12 cellular contexts compared by ENCODE assay signal in the genomic region with DNA sequence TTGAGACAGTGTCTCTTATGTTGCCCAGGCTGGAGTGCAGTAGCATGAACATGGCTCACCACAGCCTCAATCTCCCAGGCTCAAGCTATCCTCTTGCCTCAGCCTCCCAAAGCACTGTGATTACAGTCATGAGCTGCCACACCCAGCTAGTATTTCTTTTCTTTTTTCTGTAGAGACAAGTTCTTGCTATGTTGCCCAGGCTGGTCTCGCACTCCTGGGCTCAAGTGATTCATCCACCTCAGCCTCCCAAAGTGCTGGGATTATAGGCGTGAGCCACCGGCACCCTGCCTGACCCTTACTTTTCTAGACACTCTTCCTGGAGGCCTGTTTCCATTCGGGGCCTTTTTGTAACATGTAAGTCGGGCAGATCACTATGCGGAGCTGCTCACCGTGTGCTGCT. TPM values are rescaled to one million over a fixed set of nuclear protein-coding genes. Genes with fewer than 3 reads are reported as not detected.
DNase-seq lines count a peak whose midpoint lies in the region; ATAC-seq and TF ChIP-seq lines count a peak whose summit lies in the region.
"Had no signal": no experiment of that assay in that cellular context is flagged by ENCODE, and none has a peak within 500 bp of the region (broad histone marks: within the 10 kb centered on the region; RNA-seq: fewer than 3 reads in every experiment).

No MANE protein-coding gene starts in this region.

- no peak for TF ChIP-seq CTCF in endodermal cell (conservative IDR thresholded peaks at IDR 0.05)
- TF ChIP-seq CTCF in nephron (IDR thresholded peaks at IDR 0.05; ENCODE audit: unreplicated experiment in 3 of 3): no peak
- no peak for TF ChIP-seq CTCF in upper lobe of right lung (IDR thresholded peaks at IDR 0.05)

- H3K4me3 ChIP-seq in endodermal cell (ENCODE audit: low read length) (no peak overlapping the region), upper lobe of right lung (no peak overlapping the region)

- peak overlapping the region; percentile 60 for H3K27ac Mint-ChIP-seq in activated CD4-positive, alpha-beta T cell treated with anti-CD3 and anti-CD28 coated beads, Interleukin-2, amount 10 ng/mL, durations not matched to agents 7 days and 5 days
- no peak overlapping the region for H3K27ac Mint-ChIP-seq in activated CD4-positive, alpha-beta T cell treated with anti-CD3 and anti-CD28 coated beads, Interleukin-2, amount 10 ng/mL, durations not matched to agents 24 days and 14 days
- H3K27ac Mint-ChIP-seq in endodermal cell: peak overlapping the region; percentile 64
- H3K27ac Mint-ChIP-seq in nephron: peak overlapping the region; percentile 52 to 89 (median 86)

- H3K27ac ChIP-seq in endodermal cell (ENCODE audit: low read depth, low read length) (no peak overlapping the region), upper lobe of right lung (peak overlapping the region; percentile 36)
- H3K27ac ChIP-seq: SJCRH30 had no signal

- CTCF ChIA-PET in activated CD4-positive, alpha-beta T cell treated with anti-CD3 and anti-CD28 coated beads, Interleukin-2, amount 10 ng/mL, durations not matched to agents 7 days and 5 days (lab: Charles Lee): interaction anchor here (1.6 kb wide), 1 partner anchor 30 kb away, joined by 4 read pairs; a partner anchor contains a TSS

- no peaks in the 10 kb centered on the region for H3K36me3 Mint-ChIP-seq in activated CD4-positive, alpha-beta T cell treated with anti-CD3 and anti-CD28 coated beads, Interleukin-2, amount 10 ng/mL, durations not matched to agents 7 days and 5 days (ENCODE audit: low read depth)
- no peaks in the 10 kb centered on the region for H3K36me3 Mint-ChIP-seq in activated CD4-positive, alpha-beta T cell treated with anti-CD3 and anti-CD28 coated beads, Interleukin-2, amount 10 ng/mL, durations not matched to agents 24 days and 14 days (ENCODE audit: low read depth)
- H3K36me3 Mint-ChIP-seq in endodermal cell (ENCODE audit: low read depth) (no peaks in the 10 kb centered on the region), nephron (ENCODE audit: low read depth) (no peaks in the 10 kb centered on the region)

- 91 to 97% methylated on average over 7 of the region's 7 CpGs for WGBS in endodermal cell (ENCODE audit: insufficient coverage in 1 of 2, insufficient read length in 1 of 2), 2 experiments

- no peaks in the 10 kb centered on the region for H3K9me3 Mint-ChIP-seq in activated CD4-positive, alpha-beta T cell treated with anti-CD3 and anti-CD28 coated beads, Interleukin-2, amount 10 ng/mL, durations not matched to agents 7 days and 5 days
- no peaks in the 10 kb centered on the region for H3K9me3 Mint-ChIP-seq in activated CD4-positive, alpha-beta T cell treated with anti-CD3 and anti-CD28 coated beads, Interleukin-2, amount 10 ng/mL, durations not matched to agents 24 days and 14 days
- H3K9me3 Mint-ChIP-seq in endodermal cell: no peaks in the 10 kb centered on the region
- no peaks in the 10 kb centered on the region for H3K9me3 Mint-ChIP-seq in nephron

- H3K27me3 Mint-ChIP-seq in activated CD4-positive, alpha-beta T cell treated with anti-CD3 and anti-CD28 coated beads, Interleukin-2, amount 10 ng/mL, durations not matched to agents 7 days and 5 days: no peaks in the 10 kb centered on the region
- peaks cover 4% of the 10 kb centered on the region for H3K27me3 Mint-ChIP-seq in activated CD4-positive, alpha-beta T cell treated with anti-CD3 and anti-CD28 coated beads, Interleukin-2, amount 10 ng/mL, durations not matched to agents 24 days and 14 days
- H3K27me3 Mint-ChIP-seq in endodermal cell (ENCODE audit: insufficient read depth) (peaks cover 2% of the 10 kb centered on the region), nephron (ENCODE audit: low read depth) (peaks cover 11% of the 10 kb centered on the region)

- no peak for DNase-seq in activated CD4-positive, alpha-beta T cell treated with anti-CD3 and anti-CD28 coated beads, Interleukin-2, amount 10 ng/mL, durations not matched to agents 7 days and 5 days
- DNase-seq in activated CD4-positive, alpha-beta T cell treated with anti-CD3 and anti-CD28 coated beads, Interleukin-2, amount 10 ng/mL, durations not matched to agents 24 days and 14 days: no peak
- DNase-seq in endodermal cell (no peak), upper lobe of right lung (no peak), NCI-H1048 (lab: John Stamatoyannopoulos, UW) (no peak), NCI-H1930 (lab: John Stamatoyannopoulos, UW) (no peak)
- DNase-seq: activated CD4-positive, alpha-beta T cell treated with anti-CD3 and anti-CD28 coated beads for 1 hour; NCI-H748 treated with DMSO at 0.1 percent for 48 hours had no signal

- intact Hi-C loops in activated CD4-positive, alpha-beta T cell treated with anti-CD3 and anti-CD28 coated beads, Interleukin-2, amount 10 ng/mL, durations not matched to agents 24 days and 14 days (cut with micrococcal nuclease): no loop called here
- intact Hi-C loops in upper lobe of right lung (cut with DNase I): no loop called here

- H3K4me1 ChIP-seq in endodermal cell (ENCODE audit: control insufficient read depth, insufficient read depth, low read length): peaks cover 14% of the 10 kb centered on the region
- peaks cover 18% of the 10 kb centered on the region for H3K4me1 ChIP-seq in upper lobe of right lung

- H3K9me3 ChIP-seq in endodermal cell (ENCODE audit: control insufficient read depth, low read length) (no peaks in the 10 kb centered on the region), upper lobe of right lung (no peaks in the 10 kb centered on the region)
- H3K9me3 ChIP-seq: SJCRH30 had no signal

- POLR2A ChIA-PET in activated CD4-positive, alpha-beta T cell treated with anti-CD3 and anti-CD28 coated beads, Interleukin-2, amount 10 ng/mL, durations not matched to agents 7 days and 5 days (lab: Charles Lee): no interaction called here

- no peaks in the 10 kb centered on the region for H3K4me1 Mint-ChIP-seq in activated CD4-positive, alpha-beta T cell treated with anti-CD3 and anti-CD28 coated beads, Interleukin-2, amount 10 ng/mL, durations not matched to agents 7 days and 5 days
- no peaks in the 10 kb centered on the region for H3K4me1 Mint-ChIP-seq in activated CD4-positive, alpha-beta T cell treated with anti-CD3 and anti-CD28 coated beads, Interleukin-2, amount 10 ng/mL, durations not matched to agents 24 days and 14 days
- H3K4me1 Mint-ChIP-seq in endodermal cell (peaks cover 41% of the 10 kb centered on the region), nephron (peaks cover 61% of the 10 kb centered on the region)

- no peaks in the 10 kb centered on the region for H3K27me3 ChIP-seq in endodermal cell (ENCODE audit: control insufficient read depth, insufficient read depth, low read length, poor library complexity, severe bottlenecking)
- no peaks in the 10 kb centered on the region for H3K27me3 ChIP-seq in upper lobe of right lung
- H3K27me3 ChIP-seq: brain microvascular endothelial cell, SJCRH30 had no signal

- no peaks in the 10 kb centered on the region for H3K36me3 ChIP-seq in endodermal cell (ENCODE audit: control insufficient read depth, insufficient read depth, low read length)
- H3K36me3 ChIP-seq in upper lobe of right lung: no peaks in the 10 kb centered on the region
- H3K36me3 ChIP-seq: brain microvascular endothelial cell, SJCRH30 had no signal

- no peak overlapping the region for H3K9ac ChIP-seq in endodermal cell (ENCODE audit: extremely low read depth, low read length, poor library complexity, severe bottlenecking)

- ATAC-seq in upper lobe of right lung (no peak), HG03378 (IDR thresholded peaks at IDR 0.05; ENCODE audit: unreplicated experiment) (no peak)

- no peak overlapping the region for H3K4me3 Mint-ChIP-seq in activated CD4-positive, alpha-beta T cell treated with anti-CD3 and anti-CD28 coated beads, Interleukin-2, amount 10 ng/mL, durations not matched to agents 7 days and 5 days
- H3K4me3 Mint-ChIP-seq in activated CD4-positive, alpha-beta T cell treated with anti-CD3 and anti-CD28 coated beads, Interleukin-2, amount 10 ng/mL, durations not matched to agents 24 days and 14 days: no peak overlapping the region
- no peak overlapping the region for H3K4me3 Mint-ChIP-seq in endodermal cell
- H3K4me3 Mint-ChIP-seq in nephron: peak overlapping the region in 1 of 3 experiments; percentile 32

RNA-seq across cellular contexts. Expression of a gene that starts 30.1 kb away (rescaled TPM):
- total RNA-seq in activated CD4-positive, alpha-beta T cell treated with anti-CD3 and anti-CD28 coated beads, Interleukin-2, amount 10 ng/mL, durations not matched to agents 7 days and 5 days: 100 to 1,000 TPM; 219 to 249 TPM
- 232 and 244 TPM in 2 replicates for total RNA-seq in activated CD4-positive, alpha-beta T cell treated with anti-CD3 and anti-CD28 coated beads, Interleukin-2, amount 10 ng/mL, durations not matched to agents 24 days and 14 days
- total RNA-seq in endodermal cell: 100 to 1,000 TPM; 286 to 319 TPM
- polyA plus RNA-seq in endodermal cell (2013, experiment 1 of 2): 488 TPM
- polyA plus RNA-seq in endodermal cell (2013, experiment 2 of 2): 479 TPM
- 157 TPM for total RNA-seq in upper lobe of right lung
